ENCODE assay signal across 26 cellular contexts in genomic region chr4:11037637-11038036, GRCh38.
"Had no signal": no experiment of that assay in that cellular context is flagged by ENCODE, and none has a peak within 500 bp of the region (broad histone marks: within the 10 kb centered on the region; RNA-seq: fewer than 3 reads in every experiment).

No MANE protein-coding gene starts in this region.

- H3K4me3 Mint-ChIP-seq: endodermal cell; immature natural killer cell; memory B cell; natural killer cell; stimulated activated naive B cell treated with anti-CD40 and anti-IgM and Interleukin-4, amounts not matched to agents 10 μg/mL and 1 μg/mL and 100 μg/mL, for 72 hours; stimulated activated naive CD8-positive, alpha-beta T cell treated with anti-CD3 and anti-CD28 coated beads, Interleukin-15, Interleukin-2, amounts not matched to agents 100 ng/mL and 50 ng/mL, for 24 hours had no signal

- H3K4me3 ChIP-seq: lung, pancreas, sigmoid colon, spleen, suprapubic skin, vagina had no signal

- H3K27ac Mint-ChIP-seq: endodermal cell; immature natural killer cell; memory B cell; natural killer cell; stimulated activated naive B cell treated with anti-CD40 and anti-IgM and Interleukin-4, amounts not matched to agents 10 μg/mL and 1 μg/mL and 100 μg/mL, for 72 hours; stimulated activated naive CD8-positive, alpha-beta T cell treated with anti-CD3 and anti-CD28 coated beads, Interleukin-15, Interleukin-2, amounts not matched to agents 100 ng/mL and 50 ng/mL, for 24 hours had no signal

- H3K4me1 ChIP-seq: pancreas, suprapubic skin, vagina had no signal

- H3K27me3 ChIP-seq: neutrophil, pancreas, sigmoid colon, spleen, suprapubic skin, vagina had no signal

- H3K36me3 Mint-ChIP-seq: immature natural killer cell; memory B cell; natural killer cell; stimulated activated naive B cell treated with anti-CD40 and anti-IgM and Interleukin-4, amounts not matched to agents 10 μg/mL and 1 μg/mL and 100 μg/mL, for 72 hours had no signal

- H3K27me3 Mint-ChIP-seq: memory B cell; stimulated activated naive B cell treated with anti-CD40 and anti-IgM and Interleukin-4, amounts not matched to agents 10 μg/mL and 1 μg/mL and 100 μg/mL, for 72 hours; stimulated activated naive CD8-positive, alpha-beta T cell treated with anti-CD3 and anti-CD28 coated beads, Interleukin-15, Interleukin-2, amounts not matched to agents 100 ng/mL and 50 ng/mL, for 24 hours had no signal

- DNase-seq: cerebellar nuclear complex; cortex of kidney; effector CD8-positive, alpha-beta T cell; endodermal cell; glutamatergic neuron; hypothalamus; immature natural killer cell; islet precursor cell; kidney glomerular epithelial cell; left colon; natural killer cell; pancreas; retina; sigmoid colon; spleen; stimulated activated CD4-positive, alpha-beta T cell treated with anti-CD3 and anti-CD28 coated beads, Interleukin-4, amount 100 ng/mL, for 4 hours; stimulated activated naive B cell treated with anti-CD40 and anti-IgM and Interleukin-4, amounts not matched to agents 10 μg/mL and 1 μg/mL and 100 μg/mL, for 72 hours; trophoblast cell had no signal

- H3K9me3 ChIP-seq: neutrophil, pancreas, sigmoid colon, suprapubic skin, vagina had no signal

- H3K9me3 Mint-ChIP-seq: endodermal cell; natural killer cell; stimulated activated naive CD8-positive, alpha-beta T cell treated with anti-CD3 and anti-CD28 coated beads, Interleukin-15, Interleukin-2, amounts not matched to agents 100 ng/mL and 50 ng/mL, for 24 hours had no signal

- H3K27ac ChIP-seq: epithelial cell of prostate, neutrophil, pancreas, sigmoid colon, spleen, suprapubic skin, vagina had no signal

- ATAC-seq: esophagus mucosa; left colon; natural killer cell; pancreas; stimulated activated naive B cell treated with anti-CD40 and anti-IgM and Interleukin-4, amounts not matched to agents 10 μg/mL and 1 μg/mL and 100 μg/mL, for 72 hours had no signal

- H3K36me3 ChIP-seq: neutrophil, pancreas, sigmoid colon, spleen, suprapubic skin, vagina had no signal
